Comparison of ENCODE assay signal across 8 cellular contexts in genomic region chr11:112225753-112226061, GRCh38. TPM values are rescaled to one million over a fixed set of nuclear protein-coding genes. Genes with fewer than 3 reads are reported as not detected.
DNase-seq lines count a peak whose midpoint lies in the region; ATAC-seq and TF ChIP-seq lines count a peak whose summit lies in the region.

No MANE protein-coding gene starts in this region.

- TF ChIP-seq CTCF in 22Rv1 (IDR thresholded peaks at IDR 0.05) = no peak
- no peak for TF ChIP-seq CTCF in mesothelial cell of epicardium (IDR thresholded peaks at IDR 0.05; ENCODE audit: unreplicated experiment)

- no peaks in the 10 kb centered on the region for H3K9me3 Mint-ChIP-seq in mesothelial cell of epicardium

- no peak for ATAC-seq in GM21360 (IDR thresholded peaks at IDR 0.05; ENCODE audit: unreplicated experiment)

- peak overlapping the region; percentile 86 for H3K27ac Mint-ChIP-seq in mesothelial cell of epicardium

- DNase-seq in Jurkat, Clone E6-1 (ENCODE audit: low read depth, low spot score) = no peak
- DNase-seq in mesothelial cell of epicardium (ENCODE audit: low spot score in 2 of 2, unreplicated experiment in 2 of 2) = no peak
- DNase-seq in HuH-7 (ENCODE audit: low spot score) = no peak
- DNase-seq in iPS-NIHi7 (ENCODE audit: extremely low spot score) = no peak
- no peak for DNase-seq in glomerular visceral epithelial cell (ENCODE audit: extremely low spot score)

- peak overlapping the region; percentile 84 for H3K27ac ChIP-seq in 22Rv1
- H3K27ac ChIP-seq in cingulate gyrus (ENCODE audit: low read depth, low read length) = peak overlapping the region; percentile 100

- no peaks in the 10 kb centered on the region for H3K27me3 Mint-ChIP-seq in mesothelial cell of epicardium (ENCODE audit: low read depth)

- H3K4me1 Mint-ChIP-seq in mesothelial cell of epicardium = peaks cover 29% of the 10 kb centered on the region

- peak overlapping the region; percentile 73 for H3K4me3 ChIP-seq in Jurkat, Clone E6-1 (ENCODE audit: low read length)

- H3K36me3 Mint-ChIP-seq in mesothelial cell of epicardium = peaks cover 24% of the 10 kb centered on the region

- peak overlapping the region; percentile 88 for H3K4me3 Mint-ChIP-seq in mesothelial cell of epicardium

RNA-seq across cellular contexts. Expression of gene PTS, which starts 0.5 kb away (rescaled TPM):
- polyA plus RNA-seq in Jurkat, Clone E6-1 (2012; ENCODE audit: insufficient read depth, insufficient read length) = 39.7 TPM
- 54.9 to 59.3 TPM (median 56.2 TPM) in 3 replicates for total RNA-seq in mesothelial cell of epicardium

RNA-seq across cellular contexts. Expression of gene PLET1, which starts 35.0 kb away (rescaled TPM):
- not detected for polyA plus RNA-seq in Jurkat, Clone E6-1 (2012; ENCODE audit: insufficient read depth, insufficient read length)
- not detected in 3 replicates for total RNA-seq in mesothelial cell of epicardium

RNA-seq across cellular contexts. Expression of gene BCO2, which starts 50.4 kb away (rescaled TPM):
- 3.0 TPM for polyA plus RNA-seq in Jurkat, Clone E6-1 (2012; ENCODE audit: insufficient read depth, insufficient read length)
- 38.2 to 43.4 TPM (median 38.9 TPM) in 3 replicates for total RNA-seq in mesothelial cell of epicardium

RNA-seq across cellular contexts. Expression of gene TEX12, which starts 58.5 kb away (rescaled TPM):
- not detected for polyA plus RNA-seq in Jurkat, Clone E6-1 (2012; ENCODE audit: insufficient read depth, insufficient read length)
- total RNA-seq in mesothelial cell of epicardium = 0.36 to 0.65 TPM in 2 of 3 replicates, not detected in the other
